In genomic region chr4:54228563-54229501, GRCh38 we compare ENCODE assay signal across 8 cellular contexts. TPM values are rescaled to one million over a fixed set of nuclear protein-coding genes. Genes with fewer than 3 reads are reported as not detected.
DNase-seq lines count a peak whose midpoint lies in the region; ATAC-seq and TF ChIP-seq lines count a peak whose summit lies in the region.

TSS of gene PDGFRA (plus strand) at chr4:54229293. CDS start at chr4:54258769, 29,476 bp downstream.

- H3K27me3 Mint-ChIP-seq in naive thymus-derived CD8-positive, alpha-beta T cell = peaks cover 29 to 88% (median 64%) of the 10 kb centered on the region in 5 donors

- H3K9me3 ChIP-seq in OCI-LY7 (ENCODE audit: low read length) (no peaks in the 10 kb centered on the region), esophagus muscularis mucosa (no peaks in the 10 kb centered on the region)

- H3K36me3 ChIP-seq in OCI-LY7 (ENCODE audit: insufficient read depth, low read length) (no peaks in the 10 kb centered on the region), esophagus muscularis mucosa (no peaks in the 10 kb centered on the region)

- peak; percentile 91 for DNase-seq in AG09309 (ENCODE audit: low read depth)
- no peak for DNase-seq in OCI-LY7 (ENCODE audit: low spot score)
- DNase-seq in esophagus muscularis mucosa (ENCODE audit: extremely low spot score) = peak; percentile 96
- DNase-seq in naive thymus-derived CD8-positive, alpha-beta T cell = no peak
- no peak for DNase-seq in GM10266 (ENCODE audit: extremely low spot score)
- no peak for DNase-seq in stimulated activated CD8-positive, alpha-beta memory T cell treated with anti-CD3 and anti-CD28 coated beads, Interleukin-4, amount 100 ng/mL, for 48 hours

- peaks cover 3% of the 10 kb centered on the region for H3K4me1 ChIP-seq in OCI-LY7 (ENCODE audit: insufficient read depth, low read length, poor library complexity, severe bottlenecking)
- H3K4me1 ChIP-seq in esophagus muscularis mucosa = peaks cover 63 to 86% (median 75%) of the 10 kb centered on the region in 4 donors

- H2AFZ ChIP-seq in OCI-LY7 (ENCODE audit: low read length) = no peak within 1 kb of the TSS

- H3K9me3 Mint-ChIP-seq in naive thymus-derived CD8-positive, alpha-beta T cell = no peaks in the 10 kb centered on the region

- H3K4me3 Mint-ChIP-seq in naive thymus-derived CD8-positive, alpha-beta T cell = peak within 1 kb of the TSS in 9 of 10 donors; percentile 11 to 87 (median 76)

- H4K20me1 ChIP-seq in OCI-LY7 (ENCODE audit: insufficient read depth, low read length) = no peaks in the 10 kb centered on the region

- H3K4me1 Mint-ChIP-seq in naive thymus-derived CD8-positive, alpha-beta T cell = peaks cover 18 to 64% (median 56%) of the 10 kb centered on the region in 4 donors

- H3K9me2 ChIP-seq in OCI-LY7 (ENCODE audit: insufficient read depth, low read length) = no peaks in the 10 kb centered on the region

- H3K27me3 ChIP-seq in esophagus muscularis mucosa = peaks cover 16 to 100% (median 84%) of the 10 kb centered on the region in 4 donors

- peak within 1 kb of the TSS; percentile 25; the same call in 1 of the 2 replicates for H3K4me2 ChIP-seq in OCI-LY7 (ENCODE audit: low read length)

- no peaks in the 10 kb centered on the region for H3K79me2 ChIP-seq in OCI-LY7 (ENCODE audit: insufficient read depth, low read depth, low read length)

- no peak for TF ChIP-seq CTCF in AG09309 (IDR thresholded peaks at IDR 0.05; ENCODE audit: control insufficient read depth, insufficient read depth, low read depth, low read length, missing control alignments)
- TF ChIP-seq CTCF in OCI-LY7 (conservative IDR thresholded peaks at IDR 0.05; ENCODE audit: low read length) = no peak
- TF ChIP-seq CTCF in esophagus muscularis mucosa (IDR thresholded peaks at IDR 0.05) = no peak
- no peak for TF ChIP-seq CTCF in GM10266 (IDR thresholded peaks at IDR 0.05; ENCODE audit: control insufficient read depth, insufficient read depth, low read depth, missing control alignments)

- H3K36me3 Mint-ChIP-seq in naive thymus-derived CD8-positive, alpha-beta T cell = peaks cover 0 to 3% (median 0%) of the 10 kb centered on the region in 3 donors

- ATAC-seq in naive thymus-derived CD8-positive, alpha-beta T cell = no peak
- ATAC-seq in GM21786 (IDR thresholded peaks at IDR 0.05; ENCODE audit: unreplicated experiment) (no peak), GM18517 (IDR thresholded peaks at IDR 0.05; ENCODE audit: unreplicated experiment) (no peak)

- intact Hi-C loops in OCI-LY7 (cut with micrococcal nuclease; ENCODE audit: unreplicated experiment) (no loop called here), esophagus muscularis mucosa (cut with DNase I) (loop anchor here (10.0 kb wide), 2 partner anchors 524 to 744 kb away; no protein-coding TSS in a partner anchor)

- no peak for TF ChIP-seq EP300 in esophagus muscularis mucosa (IDR thresholded peaks at IDR 0.05)

- no peak for TF ChIP-seq POLR2A in esophagus muscularis mucosa (IDR thresholded peaks at IDR 0.05; ENCODE audit: low read depth)

- BruUV-seq in OCI-LY7 (replicated peaks; lab: Mats Ljungman, UMichigan) = no TSS peak

- CTCF ChIA-PET in OCI-LY7 (lab: Charles Lee; ENCODE audit: unreplicated experiment) = no interaction called here

- 27% methylated on average over 22 of the region's 22 CpGs for WGBS in esophagus muscularis mucosa

- H3K27ac ChIP-seq in OCI-LY7 (ENCODE audit: low read depth, low read length, poor library complexity, severe bottlenecking) (no peak within 1 kb of the TSS), esophagus muscularis mucosa (replicated peaks in 1 of 4) (peak within 1 kb of the TSS; percentile 69 to 75 (median 74))

- peak within 1 kb of the TSS in 2 of 10 donors; percentile 30 to 44 for H3K27ac Mint-ChIP-seq in naive thymus-derived CD8-positive, alpha-beta T cell

- POLR2A ChIA-PET in OCI-LY7 (lab: Charles Lee) = interaction anchor here (0.6 kb wide), 1 partner anchor 1877 kb away, joined by 3 read pairs; no protein-coding TSS in a partner anchor
- POLR2A ChIA-PET in naive thymus-derived CD8-positive, alpha-beta T cell (lab: Charles Lee) = no interaction called here

- H3K4me3 ChIP-seq in AG09309 (ENCODE audit: control insufficient read depth, low read depth, low read length) (peak within 1 kb of the TSS; percentile 81), OCI-LY7 (ENCODE audit: low read depth, low read length, poor library complexity, severe bottlenecking) (no peak within 1 kb of the TSS), esophagus muscularis mucosa (peak within 1 kb of the TSS; percentile 54 to 71 (median 58))

RNA-seq across cellular contexts. Expression of gene PDGFRA, which starts in this region (rescaled TPM):
- not detected in 2 replicates for total RNA-seq in OCI-LY7 (2014; rRNA removed; shearing (Covaris generic))
- total RNA-seq in OCI-LY7 (2022) (not detected in 2 replicates), esophagus muscularis mucosa (100 to 1,000 TPM in 3 of 4 donors, 10 to 100 TPM in 1; 95.2 to 181 (median 114) TPM)
- not detected for total RNA-seq in naive thymus-derived CD8-positive, alpha-beta T cell
- polyA plus RNA-seq in naive thymus-derived CD8-positive, alpha-beta T cell = not detected

Comparison
In these comparisons a context has a peak if more than half of its experiments do, and no peak if none do; other contexts are left out.
1. RNA of gene PDGFRA (total RNA-seq): 95.2 to 181 TPM in esophagus muscularis mucosa; not detected in OCI-LY7 and not detected in naive thymus-derived CD8-positive, alpha-beta T cell; every median in the first group is over 10 times any median in the second.
2. DNase-seq: peak in AG09309 (single experiment) and esophagus muscularis mucosa (single experiment); none in OCI-LY7 (single experiment), naive thymus-derived CD8-positive, alpha-beta T cell (0 of 10), GM10266 (single experiment) and stimulated activated CD8-positive, alpha-beta memory T cell treated with anti-CD3 and anti-CD28 coated beads, Interleukin-4, amount 100 ng/mL, for 48 hours (single experiment).